Comparison of ENCODE assay signal across 12 cellular contexts in genomic region chr2:9737053-9737875, GRCh38.
DNase-seq lines count a peak whose midpoint lies in the region; FAIRE-seq and TF ChIP-seq lines count a peak whose summit lies in the region.
"Had no signal": no experiment of that assay in that cellular context is flagged by ENCODE, and none has a peak within 500 bp of the region (broad histone marks: within the 10 kb centered on the region; RNA-seq: fewer than 3 reads in every experiment).

No MANE protein-coding gene starts in this region.

- H3K4me3 ChIP-seq in kidney (ENCODE audit: low read length in 2 of 2) (no peak overlapping the region), ovary (no peak overlapping the region)
- H3K4me3 ChIP-seq: testis had no signal

- intact Hi-C loops in kidney (cut with DNase I), result no loop called here
- intact Hi-C loops in ovary (cut with DNase I), result no loop called here

- DNase-seq in NCI-H2171 treated with DMSO at 0.1 percent for 48 hours (lab: John Stamatoyannopoulos, UW), result peak; percentile 33
- no peak for DNase-seq in NCI-H2171 (lab: John Stamatoyannopoulos, UW)
- DNase-seq in HPDE6-E6E7 (ENCODE audit: extremely low spot score), result peak; percentile 92
- no peak for DNase-seq in activated CD4-positive, alpha-beta memory T cell treated with anti-CD3 and anti-CD28 coated beads, Interleukin-2, amount 10 ng/mL, durations not matched to agents 7 days and 5 days
- DNase-seq in kidney, result no peak
- no peak for DNase-seq in ovary
- DNase-seq in NCI-H1436 treated with DMSO at 0.1 percent for 48 hours (lab: John Stamatoyannopoulos, UW), result no peak
- DNase-seq in NCI-H2081 (lab: John Stamatoyannopoulos, UW), result no peak
- DNase-seq: activated gamma-delta T cell treated with Interleukin-2 at 50 U/mL for 16 hours; NCI-H1048; stimulated activated CD4-positive, alpha-beta T cell treated with anti-CD3 and anti-CD28 coated beads, Interleukin-15, amount 100 ng/mL, for 24 hours; testis had no signal

- POLR2A ChIA-PET in activated CD4-positive, alpha-beta memory T cell treated with anti-CD3 and anti-CD28 coated beads, Interleukin-2, amount 10 ng/mL, durations not matched to agents 7 days and 5 days (lab: Charles Lee), result interaction anchor here (0.9 to 7.0 kb wide), 13 partner anchors 11 to 182 kb away, joined by 3 to 76 read pairs (median 12); partner anchors contain the start of genes ADAM17 and YWHAQ

- peaks cover 12% of the 10 kb centered on the region for H3K36me3 Mint-ChIP-seq in activated CD4-positive, alpha-beta memory T cell treated with anti-CD3 and anti-CD28 coated beads, Interleukin-2, amount 10 ng/mL, durations not matched to agents 7 days and 5 days (ENCODE audit: low read depth)

- no peak overlapping the region for H3K9ac ChIP-seq in kidney (ENCODE audit: low read length in 2 of 2)

- CTCF ChIA-PET in activated CD4-positive, alpha-beta memory T cell treated with anti-CD3 and anti-CD28 coated beads, Interleukin-2, amount 10 ng/mL, durations not matched to agents 7 days and 5 days (lab: Charles Lee), result interaction anchor here (0.6 to 1.5 kb wide), 2 partner anchors 15 to 120 kb away, joined by 3 to 10 read pairs; no protein-coding TSS in a partner anchor

- H3K9me3 ChIP-seq in kidney (ENCODE audit: control insufficient read depth in 1 of 2, low read length in 2 of 2) (no peaks in the 10 kb centered on the region), ovary (no peaks in the 10 kb centered on the region)
- H3K9me3 ChIP-seq: testis had no signal

- peaks cover 69% of the 10 kb centered on the region for H3K4me1 Mint-ChIP-seq in activated CD4-positive, alpha-beta memory T cell treated with anti-CD3 and anti-CD28 coated beads, Interleukin-2, amount 10 ng/mL, durations not matched to agents 7 days and 5 days

- H3K36me3 ChIP-seq in kidney (ENCODE audit: control insufficient read depth in 1 of 2, insufficient read depth in 2 of 2, low read length in 2 of 2) (no peaks in the 10 kb centered on the region), ovary (no peaks in the 10 kb centered on the region)

- H3K4me1 ChIP-seq in kidney (ENCODE audit: control insufficient read depth in 1 of 2, insufficient read depth in 1 of 2, low read depth in 1 of 2, low read length in 2 of 2) (peaks cover 0 to 4% of the 10 kb centered on the region in 2 donors), ovary (ENCODE audit: insufficient read depth) (peaks cover 2% of the 10 kb centered on the region)

- H3K27ac Mint-ChIP-seq in activated CD4-positive, alpha-beta memory T cell treated with anti-CD3 and anti-CD28 coated beads, Interleukin-2, amount 10 ng/mL, durations not matched to agents 7 days and 5 days, result peak overlapping the region; percentile 90

- H3K27me3 Mint-ChIP-seq in activated CD4-positive, alpha-beta memory T cell treated with anti-CD3 and anti-CD28 coated beads, Interleukin-2, amount 10 ng/mL, durations not matched to agents 7 days and 5 days, result no peaks in the 10 kb centered on the region

- no peaks in the 10 kb centered on the region for H3K27me3 ChIP-seq in ovary
- H3K27me3 ChIP-seq: testis had no signal

- 50 to 77% (median 61%) methylated on average over 8 to 9 of the region's 9 CpGs for WGBS in ovary, 3 donors

- no peak for TF ChIP-seq EP300 in ovary (IDR thresholded peaks at IDR 0.05)

- no peak overlapping the region for H3K27ac ChIP-seq in kidney (ENCODE audit: low read depth in 2 of 2, low read length in 2 of 2)
- no peak overlapping the region for H3K27ac ChIP-seq in ovary
- H3K27ac ChIP-seq: testis had no signal

- H3K4me3 Mint-ChIP-seq in activated CD4-positive, alpha-beta memory T cell treated with anti-CD3 and anti-CD28 coated beads, Interleukin-2, amount 10 ng/mL, durations not matched to agents 7 days and 5 days, result no peak overlapping the region

- TF ChIP-seq POLR2A in ovary (IDR thresholded peaks at IDR 0.05), result no peak

- TF ChIP-seq CTCF in kidney (IDR thresholded peaks at IDR 0.05; ENCODE audit: borderline replicate concordance, extremely low read depth, insufficient read depth), result peak; percentile 7
- no peak for TF ChIP-seq CTCF in ovary (IDR thresholded peaks at IDR 0.05)

- H3K9me3 Mint-ChIP-seq in activated CD4-positive, alpha-beta memory T cell treated with anti-CD3 and anti-CD28 coated beads, Interleukin-2, amount 10 ng/mL, durations not matched to agents 7 days and 5 days, result peaks cover 3% of the 10 kb centered on the region

- no peak for FAIRE-seq in kidney (lab: Jason Lieb, UNC)

Comparison
In these comparisons a context has a peak if more than half of its experiments do, and no peak if none do; other contexts are left out.
1. DNase-seq: peak in NCI-H2171 treated with DMSO at 0.1 percent for 48 hours (single experiment) and HPDE6-E6E7 (single experiment); none in NCI-H2171 (single experiment), activated CD4-positive, alpha-beta memory T cell treated with anti-CD3 and anti-CD28 coated beads, Interleukin-2, amount 10 ng/mL, durations not matched to agents 7 days and 5 days (single experiment), kidney (single experiment), ovary (0 of 5), NCI-H1436 treated with DMSO at 0.1 percent for 48 hours (single experiment) and NCI-H2081 (0 of 2).